Comparison of ENCODE assay signal across 20 cellular contexts in the genomic region with DNA sequence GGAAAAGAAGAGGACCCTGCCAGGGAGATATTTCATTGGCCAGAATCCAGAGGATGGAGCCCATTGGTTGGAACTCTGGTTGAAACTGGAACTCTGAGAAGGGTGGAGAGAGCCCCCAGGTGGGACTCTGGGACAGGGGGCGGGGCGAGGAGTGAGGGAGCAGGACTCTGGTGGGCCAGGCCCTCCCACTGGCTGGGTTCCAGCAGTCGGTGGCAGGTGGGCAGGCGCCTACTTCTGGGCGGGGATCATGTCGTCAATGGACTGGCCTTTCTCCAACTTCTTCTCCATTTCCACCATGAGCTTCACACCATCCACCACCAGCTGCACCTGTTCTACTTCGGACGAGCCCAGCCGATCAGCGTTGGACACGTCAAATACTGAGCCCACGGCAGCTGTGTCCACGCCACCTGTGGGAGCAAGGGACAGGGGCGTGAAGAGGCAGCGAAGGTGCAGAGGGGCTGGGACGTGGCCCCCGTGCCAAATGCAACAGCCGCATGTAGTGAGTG. TPM values are rescaled to one million over a fixed set of nuclear protein-coding genes. Genes with fewer than 3 reads are reported as not detected.
DNase-seq lines count a peak whose midpoint lies in the region; FAIRE-seq and TF ChIP-seq lines count a peak whose summit lies in the region.
"Had no signal": no experiment of that assay in that cellular context is flagged by ENCODE, and none has a peak within 500 bp of the region (broad histone marks: within the 10 kb centered on the region; RNA-seq: fewer than 3 reads in every experiment).

No MANE protein-coding gene starts in this region.

- no peaks in the 10 kb centered on the region for H3K79me2 ChIP-seq in hepatocyte

- peak in 1 of 2 donors; percentile 62 for DNase-seq in cardiac muscle cell (ENCODE audit: low read depth in 1 of 2, low spot score in 1 of 2)
- no peak for DNase-seq in left ventricle myocardium inferior
- peak; percentile 39 for DNase-seq in NCI-H2107 (lab: John Stamatoyannopoulos, UW)
- DNase-seq in SK-N-DZ (ENCODE audit: low spot score), result peak; percentile 48
- DNase-seq in urothelium cell line (ENCODE audit: low spot score), result no peak
- DNase-seq in HPDE6-E6E7 (ENCODE audit: extremely low spot score), result no peak
- DNase-seq in hepatocyte (ENCODE audit: low spot score), result no peak
- no peak for DNase-seq in T-helper 1 cell
- DNase-seq: activated CD4-positive, alpha-beta T cell treated with anti-CD3 and anti-CD28 coated beads for 36 hours; activated naive CD8-positive, alpha-beta T cell treated with anti-CD3 and anti-CD28 coated beads for 36 hours; activated T-cell treated with anti-CD3 and anti-CD28 coated beads for 4 hours; Caco-2; effector memory CD4-positive, alpha-beta T cell; NCI-H446 treated with DMSO at 0.1 percent for 48 hours; stimulated activated naive CD4-positive, alpha-beta T cell treated with Interleukin-2 at 50 U/mL for 16 hours; T-helper 2 cell had no signal

- no peaks in the 10 kb centered on the region for H3K9me3 ChIP-seq in cardiac muscle cell (ENCODE audit: low read depth)
- H3K9me3 ChIP-seq in left ventricle myocardium inferior (replicated peaks), result peaks cover 6% of the 10 kb centered on the region
- no peaks in the 10 kb centered on the region for H3K9me3 ChIP-seq in hepatocyte (ENCODE audit: low read depth)
- H3K9me3 ChIP-seq: HAP-1 had no signal

- no peak overlapping the region for H3K4me2 ChIP-seq in hepatocyte

- no peaks in the 10 kb centered on the region for H3K27me3 ChIP-seq in cardiac muscle cell
- no peaks in the 10 kb centered on the region for H3K27me3 ChIP-seq in left ventricle myocardium inferior (ENCODE audit: low read depth)
- H3K27me3 ChIP-seq in hepatocyte, result no peaks in the 10 kb centered on the region

- no peaks in the 10 kb centered on the region for H3K9me2 ChIP-seq in hepatocyte (replicated peaks; ENCODE audit: insufficient read depth)

- H4K20me1 ChIP-seq in hepatocyte (ENCODE audit: insufficient read depth, poor library complexity, severe bottlenecking), result no peaks in the 10 kb centered on the region

- TF ChIP-seq CTCF in cardiac muscle cell (IDR thresholded peaks at IDR 0.05; ENCODE audit: low read depth, low read length), result no peak
- no peak for TF ChIP-seq CTCF in left ventricle myocardium inferior (IDR thresholded peaks at IDR 0.05; ENCODE audit: borderline replicate concordance)
- no peak for TF ChIP-seq CTCF in hepatocyte (IDR thresholded peaks at IDR 0.05; ENCODE audit: poor library complexity)

- H3K36me3 ChIP-seq in cardiac muscle cell, result no peaks in the 10 kb centered on the region
- H3K36me3 ChIP-seq in left ventricle myocardium inferior, result peaks cover 43% of the 10 kb centered on the region
- H3K36me3 ChIP-seq in hepatocyte (replicated peaks; ENCODE audit: insufficient read depth, low read depth), result no peaks in the 10 kb centered on the region
- H3K36me3 ChIP-seq: HAP-1 had no signal

- no peak overlapping the region for H3K4me3 ChIP-seq in cardiac muscle cell
- H3K4me3 ChIP-seq in left ventricle myocardium inferior, result no peak overlapping the region
- H3K4me3 ChIP-seq in hepatocyte, result no peak overlapping the region
- H3K4me3 ChIP-seq: HAP-1 had no signal

- peak; percentile 61 for FAIRE-seq in urothelium cell line (lab: Jason Lieb, UNC)
- FAIRE-seq: RCC 7860 had no signal

- peak overlapping the region; percentile 63 for H3K27ac ChIP-seq in cardiac muscle cell
- H3K27ac ChIP-seq in left ventricle myocardium inferior (replicated peaks), result no peak overlapping the region
- no peak overlapping the region for H3K27ac ChIP-seq in hepatocyte

- H2AFZ ChIP-seq in hepatocyte, result no peak overlapping the region

- 80% methylated on average over 18 of the region's 18 CpGs for WGBS in hepatocyte (ENCODE audit: low lambda C conversion rate, missing lambda C conversion rate)

- H3K4me1 ChIP-seq in cardiac muscle cell (ENCODE audit: low read depth) (no peaks in the 10 kb centered on the region), left ventricle myocardium inferior (peaks cover 8% of the 10 kb centered on the region), hepatocyte (ENCODE audit: insufficient read depth) (no peaks in the 10 kb centered on the region)
- H3K4me1 ChIP-seq: Caco-2, HAP-1 had no signal

- intact Hi-C loops in left ventricle myocardium inferior (cut with micrococcal nuclease), result no loop called here

RNA-seq across cellular contexts. Expression of gene CKM, which starts 16.1 kb away (rescaled TPM):
- total RNA-seq in cardiac muscle cell (406 and 481 TPM in 2 replicates), left ventricle myocardium inferior (3,974 TPM), hepatocyte (0.40 and 1.3 TPM in 2 replicates)
- polyA plus RNA-seq in cardiac muscle cell (441 and 529 TPM in 2 replicates), hepatocyte (0.39 and 1.0 TPM in 2 replicates)
- polyA plus RNA-seq in SK-N-DZ (2014; cell fraction: cytosol; rRNA removed), result 2.8 and 3.7 TPM in 2 replicates
- 1.4 and 3.6 TPM in 2 replicates for polyA plus RNA-seq in SK-N-DZ (2014; cell fraction: nucleus; rRNA removed)
- total RNA-seq: activated CD4-positive, alpha-beta T cell treated with anti-CD3 and anti-CD28 coated beads for 36 hours; activated naive CD8-positive, alpha-beta T cell treated with anti-CD3 and anti-CD28 coated beads for 36 hours; Caco-2; LHCN-M2 had no signal

RNA-seq across cellular contexts. Expression of gene KLC3, which starts 34.0 kb away (rescaled TPM):
- total RNA-seq in cardiac muscle cell, result 2.4 and 4.0 TPM in 2 replicates
- 1.8 and 3.7 TPM in 2 replicates for polyA plus RNA-seq in cardiac muscle cell
- not detected for total RNA-seq in left ventricle myocardium inferior
- polyA plus RNA-seq in SK-N-DZ (2014; cell fraction: cytosol; rRNA removed), result 0.39 and 1.3 TPM in 2 replicates
- 0.43 and 2.2 TPM in 2 replicates for polyA plus RNA-seq in SK-N-DZ (2014; cell fraction: nucleus; rRNA removed)
- total RNA-seq in hepatocyte, result 3.3 and 5.5 TPM in 2 replicates
- polyA plus RNA-seq in hepatocyte, result 2.7 and 7.6 TPM in 2 replicates
- total RNA-seq: activated naive CD8-positive, alpha-beta T cell treated with anti-CD3 and anti-CD28 coated beads for 36 hours; fibroblast of villous mesenchyme; LHCN-M2 had no signal

RNA-seq across cellular contexts. Expression of gene MARK4, which starts 55.5 kb away (rescaled TPM):
- total RNA-seq in cardiac muscle cell (65.3 and 135 TPM in 2 replicates), left ventricle myocardium inferior (26.5 TPM), hepatocyte (9.5 and 23.0 TPM in 2 replicates)
- polyA plus RNA-seq in cardiac muscle cell (21.0 and 42.0 TPM in 2 replicates), hepatocyte (13.5 and 14.8 TPM in 2 replicates)
- polyA plus RNA-seq in SK-N-DZ (2014; cell fraction: cytosol; rRNA removed), result 9.6 and 13.2 TPM in 2 replicates
- 10.6 and 11.5 TPM in 2 replicates for polyA plus RNA-seq in SK-N-DZ (2014; cell fraction: nucleus; rRNA removed)

Comparison
In these comparisons a context has a peak if more than half of its experiments do, and no peak if none do; other contexts are left out.
1. DNase-seq: peak in NCI-H2107 (single experiment) and SK-N-DZ (single experiment); none in left ventricle myocardium inferior (single experiment), urothelium cell line (single experiment), HPDE6-E6E7 (single experiment), hepatocyte (single experiment) and T-helper 1 cell (0 of 5).
2. RNA of gene CKM, which starts 16.1 kb away (total RNA-seq): 3,974 TPM in left ventricle myocardium inferior (single experiment) and 406 to 481 TPM in cardiac muscle cell; 0.40 to 1.3 TPM in hepatocyte; every median in the first group is over 100 times any median in the second.